1 cellular context compared by ENCODE assay signal in the genomic region with DNA sequence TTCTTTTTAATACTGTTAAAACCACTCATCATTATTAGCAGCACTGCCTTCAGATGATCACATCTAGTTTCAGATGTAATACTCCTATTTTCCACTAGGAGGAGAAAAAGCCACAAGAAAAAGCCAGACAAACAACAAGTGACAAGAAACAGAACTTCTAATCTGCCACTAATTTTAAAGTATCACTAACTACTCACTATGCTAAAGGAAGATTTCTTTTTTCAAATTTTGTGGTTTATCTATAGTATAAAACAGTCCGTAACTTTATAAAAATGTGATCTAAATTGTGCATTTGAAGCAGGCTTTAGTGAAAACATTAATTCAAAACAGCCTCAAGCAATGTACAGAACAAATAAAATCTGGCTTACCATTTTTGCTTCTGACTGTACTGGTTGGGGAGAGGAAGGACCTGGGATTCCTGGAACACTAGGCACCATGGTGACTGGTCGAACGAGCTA.
TF ChIP-seq lines count a peak whose summit lies in the region.

No MANE protein-coding gene starts in this region.

TF ChIP-seq in HCT116, 20 proteins besides CTCF, POLR2A, EP300 and RAD21 (continued from another document):
- TF ChIP-seq CBX3 (IDR thresholded peaks at IDR 0.05; ENCODE audit: low read depth) (no peak), SP1 (IDR thresholded peaks at IDR 0.05; ENCODE audit: low read depth) (no peak), EZH2phosphoT487 (IDR thresholded peaks at IDR 0.05; ENCODE audit: borderline replicate concordance) (no peak), ELF1 (IDR thresholded peaks at IDR 0.05; ENCODE audit: borderline replicate concordance, low read depth) (no peak)
